8 cellular contexts compared by ENCODE assay signal in genomic region chr2:120867290-120868231, GRCh38.
A peak's percentile ranks its signal among the peaks of the same experiment; 100 is the strongest.
DNase-seq lines count a peak whose midpoint lies in the region; ATAC-seq and TF ChIP-seq lines count a peak whose summit lies in the region.

No MANE protein-coding gene starts in this region.

- DNase-seq in chondrocyte (ENCODE audit: low spot score) (peak; percentile 96), kidney tubule cell (ENCODE audit: low spot score) (peak; percentile 75), stromal cell of bone marrow (ENCODE audit: low read depth) (peak; percentile 72), NCI-H1105 (lab: John Stamatoyannopoulos, UW) (no peak)
- DNase-seq in CD8-positive, alpha-beta memory T cell = no peak
- no peak for DNase-seq in stimulated activated CD4-positive, alpha-beta T cell treated with anti-CD3 and anti-CD28 coated beads, Interleukin-15, amount 100 ng/mL, for 24 hours

- H3K4me3 ChIP-seq in HUES48 (ENCODE audit: low read depth, low read length) = peak overlapping the region; percentile 31; the same call in 1 of the 2 replicates
- H3K4me3 ChIP-seq in CD8-positive, alpha-beta memory T cell (ENCODE audit: low read length) = no peak overlapping the region

- CTCF ChIA-PET in CD8-positive, alpha-beta memory T cell (lab: Charles Lee) = no interaction called here

- POLR2A ChIA-PET in CD8-positive, alpha-beta memory T cell (lab: Charles Lee) = no interaction called here

- H3K9me3 Mint-ChIP-seq in chondrocyte (ENCODE audit: low read depth) = no peaks in the 10 kb centered on the region
- peaks cover 0 to 4% (median 0%) of the 10 kb centered on the region in 5 donors for H3K9me3 Mint-ChIP-seq in CD8-positive, alpha-beta memory T cell

- no peaks in the 10 kb centered on the region for H3K27me3 ChIP-seq in HUES48 (ENCODE audit: control insufficient read depth, insufficient read depth, low read length)
- no peaks in the 10 kb centered on the region for H3K27me3 ChIP-seq in CD8-positive, alpha-beta memory T cell (ENCODE audit: insufficient read depth, low read length, poor library complexity, severe bottlenecking)

- H3K4me1 Mint-ChIP-seq in chondrocyte (ENCODE audit: low read depth) = peaks cover 64% of the 10 kb centered on the region
- H3K4me1 Mint-ChIP-seq in CD8-positive, alpha-beta memory T cell = no peaks in the 10 kb centered on the region

- peaks cover 34% of the 10 kb centered on the region for H3K4me1 ChIP-seq in HUES48 (ENCODE audit: control insufficient read depth, insufficient read depth, low read length)
- no peaks in the 10 kb centered on the region for H3K4me1 ChIP-seq in CD8-positive, alpha-beta memory T cell (ENCODE audit: insufficient read depth, low read length)

- H3K27me3 Mint-ChIP-seq in chondrocyte (ENCODE audit: low read depth) = no peaks in the 10 kb centered on the region
- peaks cover 24 to 25% of the 10 kb centered on the region in 2 donors for H3K27me3 Mint-ChIP-seq in CD8-positive, alpha-beta memory T cell

- peaks cover 3% of the 10 kb centered on the region for H3K36me3 Mint-ChIP-seq in chondrocyte (ENCODE audit: low read depth)
- H3K36me3 Mint-ChIP-seq in CD8-positive, alpha-beta memory T cell = no peaks in the 10 kb centered on the region

- peak; percentile 42 for TF ChIP-seq CTCF in chondrocyte (IDR thresholded peaks at IDR 0.05)

- no peak for ATAC-seq in HG03108 (IDR thresholded peaks at IDR 0.05; ENCODE audit: unreplicated experiment)

- H3K36me3 ChIP-seq in HUES48 (ENCODE audit: control insufficient read depth, insufficient read depth, low read length) = no peaks in the 10 kb centered on the region
- H3K36me3 ChIP-seq in CD8-positive, alpha-beta memory T cell (ENCODE audit: insufficient read depth, low read length) = no peaks in the 10 kb centered on the region

- peak overlapping the region; percentile 63 for H3K4me3 Mint-ChIP-seq in chondrocyte (ENCODE audit: unreplicated experiment)
- H3K4me3 Mint-ChIP-seq in CD8-positive, alpha-beta memory T cell = no peak overlapping the region

- peak overlapping the region; percentile 79 for H3K27ac Mint-ChIP-seq in chondrocyte (ENCODE audit: unreplicated experiment)
- H3K27ac Mint-ChIP-seq in CD8-positive, alpha-beta memory T cell = peak overlapping the region in 1 of 8 donors; percentile 58

- peak overlapping the region; percentile 66 for H3K27ac ChIP-seq in HUES48 (ENCODE audit: low read depth, low read length)
- H3K27ac ChIP-seq in CD8-positive, alpha-beta memory T cell (ENCODE audit: low read depth, low read length) = no peak overlapping the region

- no peaks in the 10 kb centered on the region for H3K9me3 ChIP-seq in HUES48 (ENCODE audit: control insufficient read depth, insufficient read depth, low read length)
- no peaks in the 10 kb centered on the region for H3K9me3 ChIP-seq in CD8-positive, alpha-beta memory T cell (ENCODE audit: low read length)

- H3K9ac ChIP-seq in HUES48 (ENCODE audit: low read depth, low read length) = no peak overlapping the region

Comparison
In these comparisons a context has a peak if more than half of its experiments do, and no peak if none do; other contexts are left out.
1. DNase-seq: peak in chondrocyte (single experiment), kidney tubule cell (single experiment) and stromal cell of bone marrow (single experiment); none in CD8-positive, alpha-beta memory T cell (0 of 5), NCI-H1105 (single experiment) and stimulated activated CD4-positive, alpha-beta T cell treated with anti-CD3 and anti-CD28 coated beads, Interleukin-15, amount 100 ng/mL, for 24 hours (single experiment).